ENCODE assay signal across 8 cellular contexts in genomic region chr1:110554871-110555801, GRCh38.
DNase-seq lines count a peak whose midpoint lies in the region; TF ChIP-seq lines count a peak whose summit lies in the region.

No MANE protein-coding gene starts in this region.

- H3K4me3 Mint-ChIP-seq in activated T-cell treated with anti-CD3 and anti-CD28 coated beads, Interleukin-2, amount 50 U/mL, for 24 hours = peak overlapping the region; percentile 28
- peak overlapping the region; percentile 47 for H3K4me3 Mint-ChIP-seq in nephron progenitor cell
- peak overlapping the region; percentile 21 for H3K4me3 Mint-ChIP-seq in stimulated activated naive CD8-positive, alpha-beta T cell treated with anti-CD3 and anti-CD28 coated beads, Interleukin-15, Interleukin-2, amounts not matched to agents 100 ng/mL and 50 ng/mL, for 24 hours

- H3K9me3 ChIP-seq in MM.1S (replicated peaks; ENCODE audit: insufficient read depth, low read length) = no peaks in the 10 kb centered on the region

- peak overlapping the region; percentile 54; the same call in 1 of the 2 replicates for H3K4me2 ChIP-seq in MM.1S (ENCODE audit: low read depth, low read length)

- no peaks in the 10 kb centered on the region for H3K9me3 Mint-ChIP-seq in activated T-cell treated with anti-CD3 and anti-CD28 coated beads, Interleukin-2, amount 50 U/mL, for 24 hours
- H3K9me3 Mint-ChIP-seq in nephron progenitor cell = no peaks in the 10 kb centered on the region
- H3K9me3 Mint-ChIP-seq in stimulated activated naive CD8-positive, alpha-beta T cell treated with anti-CD3 and anti-CD28 coated beads, Interleukin-15, Interleukin-2, amounts not matched to agents 100 ng/mL and 50 ng/mL, for 24 hours = no peaks in the 10 kb centered on the region

- H3K79me2 ChIP-seq in MM.1S (ENCODE audit: low read length) = no peaks in the 10 kb centered on the region

- no peaks in the 10 kb centered on the region for H3K36me3 ChIP-seq in MM.1S (replicated peaks; ENCODE audit: insufficient read depth, low read length)

- H4K20me1 ChIP-seq in MM.1S (ENCODE audit: insufficient read depth, low read length) = no peaks in the 10 kb centered on the region

- no peak overlapping the region for H3K27ac Mint-ChIP-seq in activated T-cell treated with anti-CD3 and anti-CD28 coated beads, Interleukin-2, amount 50 U/mL, for 24 hours
- no peak overlapping the region for H3K27ac Mint-ChIP-seq in nephron progenitor cell
- H3K27ac Mint-ChIP-seq in stimulated activated naive CD8-positive, alpha-beta T cell treated with anti-CD3 and anti-CD28 coated beads, Interleukin-15, Interleukin-2, amounts not matched to agents 100 ng/mL and 50 ng/mL, for 24 hours = no peak overlapping the region

- no peaks in the 10 kb centered on the region for H3K27me3 ChIP-seq in MM.1S (replicated peaks; ENCODE audit: insufficient read depth, low read length)

- peak overlapping the region; percentile 43; the same call in 1 of the 2 replicates for H3K4me3 ChIP-seq in MM.1S (ENCODE audit: low read length)

- peaks cover 73% of the 10 kb centered on the region for H3K27me3 Mint-ChIP-seq in activated T-cell treated with anti-CD3 and anti-CD28 coated beads, Interleukin-2, amount 50 U/mL, for 24 hours
- peaks cover 89% of the 10 kb centered on the region for H3K27me3 Mint-ChIP-seq in nephron progenitor cell (ENCODE audit: low read depth, poor library complexity)
- peaks cover 56% of the 10 kb centered on the region for H3K27me3 Mint-ChIP-seq in stimulated activated naive CD8-positive, alpha-beta T cell treated with anti-CD3 and anti-CD28 coated beads, Interleukin-15, Interleukin-2, amounts not matched to agents 100 ng/mL and 50 ng/mL, for 24 hours

- H3K36me3 Mint-ChIP-seq in activated T-cell treated with anti-CD3 and anti-CD28 coated beads, Interleukin-2, amount 50 U/mL, for 24 hours (ENCODE audit: low read depth) = no peaks in the 10 kb centered on the region
- H3K36me3 Mint-ChIP-seq in nephron progenitor cell (ENCODE audit: low read depth) = no peaks in the 10 kb centered on the region
- no peaks in the 10 kb centered on the region for H3K36me3 Mint-ChIP-seq in stimulated activated naive CD8-positive, alpha-beta T cell treated with anti-CD3 and anti-CD28 coated beads, Interleukin-15, Interleukin-2, amounts not matched to agents 100 ng/mL and 50 ng/mL, for 24 hours (ENCODE audit: low read depth)

- peak; percentile 80 for DNase-seq in DMS53 (lab: John Stamatoyannopoulos, UW)
- DNase-seq in MM.1S = peak; percentile 18
- DNase-seq in activated T-cell treated with anti-CD3 and anti-CD28 coated beads, Interleukin-2, amount 50 U/mL, for 24 hours = peak; percentile 77
- peak; percentile 6 for DNase-seq in fibroblast of gingiva (ENCODE audit: low read depth)
- peak; percentile 84 for DNase-seq in nephron progenitor cell
- no peak for DNase-seq in NCI-H345 (lab: John Stamatoyannopoulos, UW)
- no peak for DNase-seq in SW 1271 (lab: John Stamatoyannopoulos, UW)

- H2AFZ ChIP-seq in MM.1S (ENCODE audit: low read length) = peak overlapping the region; percentile 35; the same call in 1 of the 2 replicates

- no peak overlapping the region for H3K27ac ChIP-seq in MM.1S (ENCODE audit: low read length)

- TF ChIP-seq CTCF in MM.1S (IDR thresholded peaks at IDR 0.05; ENCODE audit: low read length) (peak; percentile 45), nephron progenitor cell (IDR thresholded peaks at IDR 0.05) (peak; percentile 74)

- no peaks in the 10 kb centered on the region for H3K9me2 ChIP-seq in MM.1S (replicated peaks; ENCODE audit: insufficient read depth, low read length)

- no peaks in the 10 kb centered on the region for H3K4me1 ChIP-seq in MM.1S (ENCODE audit: low read length)

- H3K4me1 Mint-ChIP-seq in activated T-cell treated with anti-CD3 and anti-CD28 coated beads, Interleukin-2, amount 50 U/mL, for 24 hours (ENCODE audit: low read depth) = peaks cover 3% of the 10 kb centered on the region
- H3K4me1 Mint-ChIP-seq in nephron progenitor cell = peaks cover 14% of the 10 kb centered on the region
- H3K4me1 Mint-ChIP-seq in stimulated activated naive CD8-positive, alpha-beta T cell treated with anti-CD3 and anti-CD28 coated beads, Interleukin-15, Interleukin-2, amounts not matched to agents 100 ng/mL and 50 ng/mL, for 24 hours (ENCODE audit: low read depth) = peaks cover 3% of the 10 kb centered on the region

- H3K9ac ChIP-seq in MM.1S (ENCODE audit: low read length) = no peak overlapping the region

- H3F3A ChIP-seq in MM.1S (ENCODE audit: insufficient read depth, low read length) = no peaks in the 10 kb centered on the region

Comparison
In these comparisons a context has a peak if more than half of its experiments do, and no peak if none do; other contexts are left out.
1. DNase-seq: peak in DMS53 (single experiment), MM.1S (single experiment), activated T-cell treated with anti-CD3 and anti-CD28 coated beads, Interleukin-2, amount 50 U/mL, for 24 hours (single experiment), fibroblast of gingiva (single experiment) and nephron progenitor cell (single experiment); none in NCI-H345 (single experiment) and SW 1271 (0 of 2).
2. Peak in every context shown above with its lines, with median percentiles within 50 percentile points of each other: H3K4me3 Mint-ChIP-seq.